Comparison of ENCODE assay signal across 8 cellular contexts in genomic region chr6:28586273-28586672, GRCh38.
DNase-seq lines count a peak whose midpoint lies in the region; ATAC-seq and TF ChIP-seq lines count a peak whose summit lies in the region.

No MANE protein-coding gene starts in this region.

- WGBS in SK-N-SH (ENCODE audit: low lambda C conversion rate): 90% methylated on average over 4 of the region's 6 CpGs

- H3K36me3 Mint-ChIP-seq in activated CD8-positive, alpha-beta T cell treated with anti-CD3 and anti-CD28 coated beads, Interleukin-2, amount 10 ng/mL, durations not matched to agents 7 days and 5 days (ENCODE audit: low read depth): peaks cover 7% of the 10 kb centered on the region
- H3K36me3 Mint-ChIP-seq in immature natural killer cell: peaks cover 0 to 13% (median 0%) of the 10 kb centered on the region in 3 donors
- H3K36me3 Mint-ChIP-seq in stimulated activated naive B cell treated with anti-CD40 and anti-IgM and Interleukin-4, amounts not matched to agents 10 μg/mL and 1 μg/mL and 100 μg/mL, for 72 hours: peaks cover 5 to 18% of the 10 kb centered on the region in 2 donors

- DNase-seq in SK-N-SH (no peak), immature natural killer cell (no peak), NCI-H69 (lab: John Stamatoyannopoulos, UW) (no peak)
- no peak for DNase-seq in activated CD8-positive, alpha-beta T cell treated with anti-CD3 and anti-CD28 coated beads, Interleukin-2, amount 10 ng/mL, durations not matched to agents 7 days and 5 days
- DNase-seq in stimulated activated naive B cell treated with anti-CD40 and anti-IgM and Interleukin-4, amounts not matched to agents 10 μg/mL and 1 μg/mL and 100 μg/mL, for 72 hours: no peak
- DNase-seq in stimulated activated CD4-positive, alpha-beta T cell treated with anti-CD3 and anti-CD28 coated beads, Interleukin-2, amount 100 ng/mL, for 48 hours: no peak
- no peak for DNase-seq in activated CD4-positive, CD25-positive, alpha-beta regulatory T cell treated with anti-CD3 and anti-CD28 coated beads, Interleukin-2, amount 50 U/mL, for 72 hours

- H3K4me3 Mint-ChIP-seq in activated CD8-positive, alpha-beta T cell treated with anti-CD3 and anti-CD28 coated beads, Interleukin-2, amount 10 ng/mL, durations not matched to agents 7 days and 5 days: peak overlapping the region; percentile 75
- peak overlapping the region in 3 of 5 donors; percentile 39 to 77 (median 77) for H3K4me3 Mint-ChIP-seq in immature natural killer cell
- H3K4me3 Mint-ChIP-seq in stimulated activated naive B cell treated with anti-CD40 and anti-IgM and Interleukin-4, amounts not matched to agents 10 μg/mL and 1 μg/mL and 100 μg/mL, for 72 hours: peak overlapping the region; percentile 89

- H3K79me2 ChIP-seq in SK-N-SH (ENCODE audit: insufficient read depth): no peaks in the 10 kb centered on the region

- peaks cover 42% of the 10 kb centered on the region for H3K4me1 Mint-ChIP-seq in activated CD8-positive, alpha-beta T cell treated with anti-CD3 and anti-CD28 coated beads, Interleukin-2, amount 10 ng/mL, durations not matched to agents 7 days and 5 days (ENCODE audit: low read depth)
- peaks cover 10 to 19% of the 10 kb centered on the region in 2 donors for H3K4me1 Mint-ChIP-seq in immature natural killer cell
- H3K4me1 Mint-ChIP-seq in stimulated activated naive B cell treated with anti-CD40 and anti-IgM and Interleukin-4, amounts not matched to agents 10 μg/mL and 1 μg/mL and 100 μg/mL, for 72 hours: peaks cover 19% of the 10 kb centered on the region in 2 donors

- no peaks in the 10 kb centered on the region for H3K27me3 ChIP-seq in SK-N-SH (ENCODE audit: insufficient read depth)

- H3K9me3 Mint-ChIP-seq in activated CD8-positive, alpha-beta T cell treated with anti-CD3 and anti-CD28 coated beads, Interleukin-2, amount 10 ng/mL, durations not matched to agents 7 days and 5 days (ENCODE audit: insufficient read depth): peaks cover 3% of the 10 kb centered on the region
- H3K9me3 Mint-ChIP-seq in immature natural killer cell: peaks cover 3 to 35% (median 15%) of the 10 kb centered on the region in 6 donors
- peaks cover 13 to 14% of the 10 kb centered on the region in 2 donors for H3K9me3 Mint-ChIP-seq in stimulated activated naive B cell treated with anti-CD40 and anti-IgM and Interleukin-4, amounts not matched to agents 10 μg/mL and 1 μg/mL and 100 μg/mL, for 72 hours

- H3K4me1 ChIP-seq in SK-N-SH (ENCODE audit: control insufficient read depth in 1 of 2, insufficient read depth in 2 of 2, low read depth in 1 of 2, low read length in 1 of 2): peaks cover 11 to 14% of the 10 kb centered on the region in 2 experiments; a peak in 3 of 4 replicates

- H3K27me3 Mint-ChIP-seq in activated CD8-positive, alpha-beta T cell treated with anti-CD3 and anti-CD28 coated beads, Interleukin-2, amount 10 ng/mL, durations not matched to agents 7 days and 5 days (ENCODE audit: low read depth): peaks cover 54% of the 10 kb centered on the region
- H3K27me3 Mint-ChIP-seq in immature natural killer cell (ENCODE audit: low read depth in 3 of 3): peaks cover 25 to 43% (median 41%) of the 10 kb centered on the region in 3 donors
- H3K27me3 Mint-ChIP-seq in stimulated activated naive B cell treated with anti-CD40 and anti-IgM and Interleukin-4, amounts not matched to agents 10 μg/mL and 1 μg/mL and 100 μg/mL, for 72 hours: peaks cover 68 to 82% of the 10 kb centered on the region in 2 donors

- H2AFZ ChIP-seq in SK-N-SH (ENCODE audit: low read depth): peak overlapping the region; percentile 98; the same call in 1 of the 2 replicates

- H3K9ac ChIP-seq in SK-N-SH: no peak overlapping the region

- CTCF ChIA-PET in SK-N-SH (lab: Yijun Ruan, JAX): interaction anchor here (0.6 to 3.9 kb wide), 9 partner anchors 20 to 1867 kb away, joined by 3 to 21 read pairs (median 4); no protein-coding TSS in a partner anchor
- CTCF ChIA-PET in activated CD8-positive, alpha-beta T cell treated with anti-CD3 and anti-CD28 coated beads, Interleukin-2, amount 10 ng/mL, durations not matched to agents 7 days and 5 days (lab: Charles Lee): interaction anchor here (0.9 to 1.3 kb wide), 3 partner anchors 90 to 445 kb away, joined by 3 to 4 read pairs (median 3); partner anchors contain the start of gene ZKSCAN8

- peak overlapping the region in 1 of 2 experiments; percentile 89; a peak in 1 of 4 replicates for H3K27ac ChIP-seq in SK-N-SH (ENCODE audit: low read depth in 2 of 2, low read length in 1 of 2)

- H4K20me1 ChIP-seq in SK-N-SH (ENCODE audit: insufficient read depth): no peaks in the 10 kb centered on the region

- TF ChIP-seq EP300 in SK-N-SH (IDR thresholded peaks at IDR 0.05; ENCODE audit: borderline replicate concordance in 1 of 2, low read depth in 1 of 2, low read length in 1 of 2): no peak

- H3K36me3 ChIP-seq in SK-N-SH (replicated peaks in 1 of 2; ENCODE audit: control insufficient read depth in 1 of 2, insufficient read depth in 2 of 2, low read length in 1 of 2): no peaks in the 10 kb centered on the region

- no peaks in the 10 kb centered on the region for H3K9me3 ChIP-seq in SK-N-SH

- no peaks in the 10 kb centered on the region for H3K9me2 ChIP-seq in SK-N-SH

- H3K4me2 ChIP-seq in SK-N-SH: peak overlapping the region; percentile 86

- no peaks in the 10 kb centered on the region for H3F3A ChIP-seq in SK-N-SH (replicated peaks; ENCODE audit: insufficient read depth)

- TF ChIP-seq RAD21 in SK-N-SH (IDR thresholded peaks at IDR 0.05; ENCODE audit: low read length): no peak

- no peak for TF ChIP-seq CTCF in SK-N-SH (IDR thresholded peaks at IDR 0.05)

- H3K4me3 ChIP-seq in SK-N-SH (ENCODE audit: low read depth in 2 of 2, low read length in 1 of 2): peak overlapping the region; percentile 66 to 90

- no peak overlapping the region for H3K27ac Mint-ChIP-seq in activated CD8-positive, alpha-beta T cell treated with anti-CD3 and anti-CD28 coated beads, Interleukin-2, amount 10 ng/mL, durations not matched to agents 7 days and 5 days
- no peak overlapping the region for H3K27ac Mint-ChIP-seq in immature natural killer cell
- no peak overlapping the region for H3K27ac Mint-ChIP-seq in stimulated activated naive B cell treated with anti-CD40 and anti-IgM and Interleukin-4, amounts not matched to agents 10 μg/mL and 1 μg/mL and 100 μg/mL, for 72 hours

- no peak for ATAC-seq in SK-N-SH treated with all-trans-retinoic acid at 6 μM for 48 hours
- no peak for ATAC-seq in activated CD8-positive, alpha-beta T cell treated with anti-CD3 and anti-CD28 coated beads, Interleukin-2, amount 10 ng/mL, durations not matched to agents 7 days and 5 days
- ATAC-seq in stimulated activated naive B cell treated with anti-CD40 and anti-IgM and Interleukin-4, amounts not matched to agents 10 μg/mL and 1 μg/mL and 100 μg/mL, for 72 hours (replicated peaks): no peak

- POLR2A ChIA-PET in SK-N-SH (lab: Yijun Ruan, JAX): interaction anchor here (1.3 to 1.7 kb wide), 2 partner anchors 20 to 187 kb away, joined by 6 read pairs; partner anchors contain the start of gene ZSCAN12
- POLR2A ChIA-PET in activated CD8-positive, alpha-beta T cell treated with anti-CD3 and anti-CD28 coated beads, Interleukin-2, amount 10 ng/mL, durations not matched to agents 7 days and 5 days (lab: Charles Lee): no interaction called here

TF ChIP-seq in SK-N-SH, 30 proteins besides CTCF, POLR2A, EP300 and RAD21 (continues in another document):
- no peak for TF ChIP-seq FOXM1 (IDR thresholded peaks at IDR 0.05; ENCODE audit: low read depth)
- TF ChIP-seq FOXJ3 (CRISPR knock-in tag; IDR thresholded peaks at IDR 0.05): no peak
- TF ChIP-seq NFIC (IDR thresholded peaks at IDR 0.05; ENCODE audit: borderline replicate concordance): no peak
- TF ChIP-seq TAF1 (IDR thresholded peaks at IDR 0.05; ENCODE audit: borderline replicate concordance, low read depth, low read length): no peak
- TF ChIP-seq ZBTB33 (IDR thresholded peaks at IDR 0.05; ENCODE audit: borderline replicate concordance, low read depth): no peak
- TF ChIP-seq POLR2AphosphoS5 (IDR thresholded peaks at IDR 0.05; ENCODE audit: low read depth, low read length): no peak

TF ChIP-seq in SK-N-SH treated with all-trans-retinoic acid at 6 μM for 48 hours, 23 proteins besides CTCF, POLR2A, EP300 and RAD21:
- TF ChIP-seq POU6F1 (CRISPR knock-in tag; IDR thresholded peaks at IDR 0.05; ENCODE audit: borderline replicate concordance, low read depth): no peak
- TF ChIP-seq GLIS3 (CRISPR knock-in tag; IDR thresholded peaks at IDR 0.05): no peak
- no peak for TF ChIP-seq ESRRG (CRISPR knock-in tag; IDR thresholded peaks at IDR 0.05)
- TF ChIP-seq ZC3H10 (CRISPR knock-in tag; IDR thresholded peaks at IDR 0.05): no peak
- no peak for TF ChIP-seq ZFP30 (CRISPR knock-in tag; IDR thresholded peaks at IDR 0.05)
- TF ChIP-seq ZNF565 (CRISPR knock-in tag; conservative IDR thresholded peaks at IDR 0.05; ENCODE audit: low read depth): no peak
- no peak for TF ChIP-seq CSRNP3 (CRISPR knock-in tag; IDR thresholded peaks at IDR 0.05)
- no peak for TF ChIP-seq CSDC2 (CRISPR knock-in tag; IDR thresholded peaks at IDR 0.05)
- TF ChIP-seq OSR1 (CRISPR knock-in tag; IDR thresholded peaks at IDR 0.05): no peak
- no peak for TF ChIP-seq ZNF70 (CRISPR knock-in tag; IDR thresholded peaks at IDR 0.05)
